15 cellular contexts compared by ENCODE assay signal in the genomic region with DNA sequence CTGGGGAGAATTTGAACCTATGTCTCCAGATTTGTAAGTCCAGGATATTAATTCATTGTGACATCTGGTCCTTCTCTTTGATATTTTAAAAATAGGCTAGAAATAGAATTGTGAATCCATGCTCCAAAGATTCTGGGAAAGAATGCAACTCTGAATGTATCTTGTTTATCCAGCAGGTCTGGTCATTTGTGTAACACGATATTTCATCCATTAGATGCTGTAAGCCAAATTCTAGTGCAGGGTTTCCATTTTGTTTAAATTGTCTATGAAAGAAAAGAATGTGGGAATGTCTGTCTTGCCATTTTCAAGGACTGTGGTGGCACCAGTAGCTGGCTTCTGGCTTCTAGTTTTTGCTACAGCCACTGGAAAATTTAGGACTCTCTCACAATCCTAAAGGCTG.
DNase-seq lines count a peak whose midpoint lies in the region; ATAC-seq and TF ChIP-seq lines count a peak whose summit lies in the region.
"Had no signal": no experiment of that assay in that cellular context is flagged by ENCODE, and none has a peak within 500 bp of the region (broad histone marks: within the 10 kb centered on the region; RNA-seq: fewer than 3 reads in every experiment).

No MANE protein-coding gene starts in this region.

- H3K27me3 ChIP-seq in BLaER1, result no peaks in the 10 kb centered on the region
- no peaks in the 10 kb centered on the region for H3K27me3 ChIP-seq in CD4-positive, alpha-beta memory T cell (ENCODE audit: insufficient read depth, low read length)

- H3K4me1 Mint-ChIP-seq in activated B cell treated with CpG ODN at 0.5 μM for 24 hours (peaks cover 26% of the 10 kb centered on the region), nephron (peaks cover 47% of the 10 kb centered on the region)
- H3K4me1 Mint-ChIP-seq in CD4-positive, alpha-beta memory T cell, result no peaks in the 10 kb centered on the region
- no peaks in the 10 kb centered on the region for H3K4me1 Mint-ChIP-seq in stimulated activated naive CD8-positive, alpha-beta T cell treated with anti-CD3 and anti-CD28 coated beads, Interleukin-15, amount 100 ng/mL, for 72 hours
- H3K4me1 Mint-ChIP-seq: GM23338 had no signal

- H3K4me3 ChIP-seq in BLaER1, result no peak overlapping the region
- no peak overlapping the region for H3K4me3 ChIP-seq in CD4-positive, alpha-beta memory T cell (ENCODE audit: low read length in 2 of 2)
- H3K4me3 ChIP-seq: GM23338 had no signal

- H3K27me3 Mint-ChIP-seq in activated B cell treated with CpG ODN at 0.5 μM for 24 hours, result no peaks in the 10 kb centered on the region
- no peaks in the 10 kb centered on the region for H3K27me3 Mint-ChIP-seq in nephron (ENCODE audit: low read depth)
- no peaks in the 10 kb centered on the region for H3K27me3 Mint-ChIP-seq in CD4-positive, alpha-beta memory T cell
- H3K27me3 Mint-ChIP-seq in stimulated activated naive CD8-positive, alpha-beta T cell treated with anti-CD3 and anti-CD28 coated beads, Interleukin-15, amount 100 ng/mL, for 72 hours, result no peaks in the 10 kb centered on the region
- H3K27me3 Mint-ChIP-seq: CD4-positive, alpha-beta T cell had no signal

- POLR2A ChIA-PET in activated B cell treated with CpG ODN at 0.5 μM for 24 hours (lab: Charles Lee), result interaction anchor here (1.0 to 1.5 kb wide), 2 partner anchors 9 to 10 kb away, joined by 3 to 7 read pairs; no protein-coding TSS in a partner anchor
- POLR2A ChIA-PET in CD4-positive, alpha-beta memory T cell (lab: Charles Lee; ENCODE audit: partially characterized antibody), result no interaction called here

- no peaks in the 10 kb centered on the region for H3K36me3 ChIP-seq in BLaER1
- no peaks in the 10 kb centered on the region for H3K36me3 ChIP-seq in CD4-positive, alpha-beta memory T cell (ENCODE audit: insufficient read depth, low read length)

- intact Hi-C loops in activated B cell treated with CpG ODN at 0.5 μM for 24 hours (cut with micrococcal nuclease) (loop anchor here (1.0 kb wide), 1 partner anchor 9 kb away; no protein-coding TSS in a partner anchor), Right ventricle myocardium inferior (cut with DNase I) (no loop called here)
- intact Hi-C loops in CD4-positive, alpha-beta memory T cell (cut with micrococcal nuclease), result no loop called here

- H3K36me3 Mint-ChIP-seq in activated B cell treated with CpG ODN at 0.5 μM for 24 hours (ENCODE audit: low read depth) (no peaks in the 10 kb centered on the region), nephron (ENCODE audit: low read depth) (no peaks in the 10 kb centered on the region)
- H3K36me3 Mint-ChIP-seq in CD4-positive, alpha-beta memory T cell, result no peaks in the 10 kb centered on the region

- CTCF ChIA-PET in activated B cell treated with CpG ODN at 0.5 μM for 24 hours (lab: Charles Lee), result no interaction called here
- CTCF ChIA-PET in CD4-positive, alpha-beta memory T cell (lab: Charles Lee; ENCODE audit: partially characterized antibody), result no interaction called here

- no peaks in the 10 kb centered on the region for H3K9me3 ChIP-seq in BLaER1
- H3K9me3 ChIP-seq in CD4-positive, alpha-beta memory T cell (ENCODE audit: control insufficient read depth in 1 of 2, low read length in 2 of 2), result no peaks in the 10 kb centered on the region

- no peak overlapping the region for H3K27ac ChIP-seq in BLaER1
- H3K27ac ChIP-seq in CD4-positive, alpha-beta memory T cell (ENCODE audit: low read depth, low read length), result no peak overlapping the region

- no peaks in the 10 kb centered on the region for H4K20me1 ChIP-seq in BLaER1

- H3K27ac Mint-ChIP-seq in activated B cell treated with CpG ODN at 0.5 μM for 24 hours, result peak overlapping the region; percentile 85
- peak overlapping the region in 2 of 3 experiments; percentile 49 to 90 for H3K27ac Mint-ChIP-seq in nephron
- H3K27ac Mint-ChIP-seq in CD4-positive, alpha-beta memory T cell, result no peak overlapping the region
- no peak overlapping the region for H3K27ac Mint-ChIP-seq in stimulated activated naive CD8-positive, alpha-beta T cell treated with anti-CD3 and anti-CD28 coated beads, Interleukin-15, amount 100 ng/mL, for 72 hours
- H3K27ac Mint-ChIP-seq: CD4-positive, alpha-beta T cell; GM23338 had no signal

- DNase-seq in LHCN-M2 (ENCODE audit: low read depth) (peak; percentile 24), activated B cell treated with CpG ODN at 0.5 μM for 24 hours (no peak), HT-29 (ENCODE audit: low spot score) (no peak), Right ventricle myocardium inferior (ENCODE audit: missing footprints) (no peak)
- DNase-seq in CD4-positive, alpha-beta memory T cell, result no peak
- no peak for DNase-seq in stimulated activated naive CD8-positive, alpha-beta T cell treated with anti-CD3 and anti-CD28 coated beads, Interleukin-15, amount 100 ng/mL, for 72 hours
- DNase-seq: 8988T; AML-193; C1 segment of cervical spinal cord; CD4-positive, alpha-beta T cell; DMS79; H7 had no signal

- peak overlapping the region; percentile 55 for H3K4me2 ChIP-seq in BLaER1
- H3K4me2 ChIP-seq: GM23338 had no signal

- H3K4me3 Mint-ChIP-seq in activated B cell treated with CpG ODN at 0.5 μM for 24 hours (no peak overlapping the region), nephron (no peak overlapping the region)
- no peak overlapping the region for H3K4me3 Mint-ChIP-seq in CD4-positive, alpha-beta memory T cell
- no peak overlapping the region for H3K4me3 Mint-ChIP-seq in stimulated activated naive CD8-positive, alpha-beta T cell treated with anti-CD3 and anti-CD28 coated beads, Interleukin-15, amount 100 ng/mL, for 72 hours
- H3K4me3 Mint-ChIP-seq: CD4-positive, alpha-beta T cell; GM23338 had no signal

- ATAC-seq in activated B cell treated with CpG ODN at 0.5 μM for 24 hours (ENCODE audit: low read depth) (no peak), Right ventricle myocardium inferior (no peak)
- ATAC-seq in stimulated activated naive CD8-positive, alpha-beta T cell treated with anti-CD3 and anti-CD28 coated beads, Interleukin-15, amount 100 ng/mL, for 72 hours, result no peak
- ATAC-seq: GM23338 had no signal

- TF ChIP-seq CTCF in activated B cell treated with CpG ODN at 0.5 μM for 24 hours (IDR thresholded peaks at IDR 0.05) (no peak), nephron (IDR thresholded peaks at IDR 0.05; ENCODE audit: unreplicated experiment in 3 of 3) (no peak)

- H3K9ac ChIP-seq in BLaER1, result no peak overlapping the region

- H3K9me3 Mint-ChIP-seq in activated B cell treated with CpG ODN at 0.5 μM for 24 hours (no peaks in the 10 kb centered on the region), nephron (no peaks in the 10 kb centered on the region)
- H3K9me3 Mint-ChIP-seq in CD4-positive, alpha-beta memory T cell, result peaks cover 0 to 4% (median 0%) of the 10 kb centered on the region in 8 donors
- no peaks in the 10 kb centered on the region for H3K9me3 Mint-ChIP-seq in stimulated activated naive CD8-positive, alpha-beta T cell treated with anti-CD3 and anti-CD28 coated beads, Interleukin-15, amount 100 ng/mL, for 72 hours
- H3K9me3 Mint-ChIP-seq: GM23338 had no signal

- H3K4me1 ChIP-seq in BLaER1, result peaks cover 26% of the 10 kb centered on the region
- H3K4me1 ChIP-seq in CD4-positive, alpha-beta memory T cell (ENCODE audit: insufficient read depth, low read length), result no peaks in the 10 kb centered on the region

Comparison
In these comparisons a context has a peak if more than half of its experiments do, and no peak if none do; other contexts are left out.
1. H3K27ac Mint-ChIP-seq: peak in activated B cell treated with CpG ODN at 0.5 μM for 24 hours (single experiment) and nephron (2 of 3); none in CD4-positive, alpha-beta memory T cell (0 of 7) and stimulated activated naive CD8-positive, alpha-beta T cell treated with anti-CD3 and anti-CD28 coated beads, Interleukin-15, amount 100 ng/mL, for 72 hours (0 of 2).